8 cellular contexts compared by ENCODE assay signal in the genomic region with DNA sequence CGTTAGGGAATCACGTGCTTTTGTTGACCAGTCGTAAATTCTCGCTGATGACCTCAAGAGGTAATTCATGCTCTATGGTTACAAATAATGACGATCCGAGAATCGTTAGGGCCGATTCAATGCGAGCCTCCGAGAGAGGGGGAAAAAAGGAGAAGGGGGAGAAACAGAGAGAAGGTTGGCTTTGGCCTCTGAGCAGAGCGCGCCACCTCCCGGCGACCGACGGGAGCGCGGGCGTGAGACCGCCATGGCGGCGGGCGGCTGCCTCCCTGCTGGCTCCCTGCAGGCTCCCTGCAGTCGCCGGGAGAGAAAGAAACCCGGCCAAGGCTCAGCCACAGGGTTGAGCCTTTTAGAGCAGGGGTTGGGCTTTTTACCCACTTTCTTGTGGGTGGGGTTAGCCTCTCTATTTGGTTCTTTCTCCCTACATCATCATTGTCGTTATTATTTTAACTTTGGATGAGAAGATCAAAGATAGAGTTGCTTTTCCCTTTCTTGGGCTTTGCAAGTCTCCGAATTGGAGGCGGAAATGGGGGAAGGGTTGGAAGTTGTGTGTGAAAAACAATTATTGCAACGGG. TPM values are rescaled to one million over a fixed set of nuclear protein-coding genes. Genes with fewer than 3 reads are reported as not detected.
DNase-seq lines count a peak whose midpoint lies in the region; ATAC-seq and TF ChIP-seq lines count a peak whose summit lies in the region.

No MANE protein-coding gene starts in this region.

- H3K4me1 ChIP-seq in foreskin keratinocyte, result no peaks in the 10 kb centered on the region
- peaks cover 0 to 7% of the 10 kb centered on the region in 2 donors for H3K4me1 ChIP-seq in uterus

- ATAC-seq in foreskin keratinocyte (peak; percentile 46), HG02840 (IDR thresholded peaks at IDR 0.05; ENCODE audit: low FRiP score, unreplicated experiment) (no peak)

- peak; percentile 72 for DNase-seq in DMS79 (lab: John Stamatoyannopoulos, UW)
- peak; percentile 92 for DNase-seq in KBM-7
- peak; percentile 45 for DNase-seq in RPMI7951 (ENCODE audit: low read depth)
- peak; percentile 63 to 69 for DNase-seq in activated T-helper 1 cell treated with anti-CD3 and anti-CD28 coated beads, Interleukin-2, amount 50 U/mL, for 16 hours (ENCODE audit: low read depth in 1 of 2, low spot score in 1 of 2)
- DNase-seq in foreskin keratinocyte, result peak in 1 of 2 donors; percentile 31
- peak; percentile 94 for DNase-seq in posterior vena cava (ENCODE audit: low spot score)
- peak; percentile 61 to 88 for DNase-seq in uterus

- intact Hi-C loops in posterior vena cava (cut with DNase I) (loop anchor here (5.0 to 10.0 kb wide), 2 partner anchors 239 to 242 kb away; no protein-coding TSS in a partner anchor), uterus (cut with DNase I; ENCODE audit: low total_unique reads) (loop anchor here (10.0 kb wide), 1 partner anchor 249 kb away; no protein-coding TSS in a partner anchor)

- H3K36me3 ChIP-seq in uterus, result no peaks in the 10 kb centered on the region

- TF ChIP-seq CTCF in foreskin keratinocyte (conservative IDR thresholded peaks at IDR 0.05) (peak; percentile 95), uterus (IDR thresholded peaks at IDR 0.05) (peak; percentile 83 to 94 (median 92))

- H3K4me3 ChIP-seq in uterus, result peak overlapping the region in 1 of 2 donors; percentile 20

- H3K27ac ChIP-seq in foreskin keratinocyte (no peak overlapping the region), uterus (peak overlapping the region in 1 of 2 donors; percentile 26)

- in situ Hi-C loops in KBM-7 (cut with MboI; ENCODE audit: low pct_unique_long_range_greater_than_20kb, low sequenced_read_pairs), result no loop called here

- H3K9me3 ChIP-seq in uterus, result no peaks in the 10 kb centered on the region

- no peak for TF ChIP-seq POLR2A in uterus (IDR thresholded peaks at IDR 0.05)

- H3K27me3 ChIP-seq in foreskin keratinocyte, result peaks cover 100% of the 10 kb centered on the region
- peaks cover 9 to 60% of the 10 kb centered on the region in 2 donors for H3K27me3 ChIP-seq in uterus

RNA-seq across cellular contexts. Expression of gene HOXB5, which starts 0.3 kb away (rescaled TPM):
- total RNA-seq in RPMI7951 (2014; rRNA removed; shearing (Covaris generic)), result 0.10 and 0.24 TPM in 2 replicates
- not detected in 2 replicates for total RNA-seq in foreskin keratinocyte
- polyA plus RNA-seq in foreskin keratinocyte, result not detected in 2 replicates
- total RNA-seq in posterior vena cava, result 1 to 10 TPM; 1.1 to 2.8 TPM
- total RNA-seq in uterus, result 1 to 10 TPM in 1 of 4 donors, under 1 TPM in 2, not detected in 1; 0.55 to 2.5 (median 0.59) TPM

RNA-seq across cellular contexts. Expression of gene HOXB3, which starts 3.9 kb away (rescaled TPM):
- 3.2 and 7.9 TPM in 2 replicates for total RNA-seq in RPMI7951 (2014; rRNA removed; shearing (Covaris generic))
- total RNA-seq in foreskin keratinocyte (0.04 and 0.48 TPM in 2 replicates), posterior vena cava (10 to 100 TPM; 16.0 to 23.6 TPM), uterus (10 to 100 TPM; 10.6 to 30.0 (median 18.0) TPM)
- 0.02 and 0.09 TPM in 2 replicates for polyA plus RNA-seq in foreskin keratinocyte

RNA-seq across cellular contexts. Expression of gene HOXB6, which starts 10.9 kb away (rescaled TPM):
- 4.8 and 7.3 TPM in 2 replicates for total RNA-seq in RPMI7951 (2014; rRNA removed; shearing (Covaris generic))
- total RNA-seq in foreskin keratinocyte, result not detected in 2 replicates
- polyA plus RNA-seq in foreskin keratinocyte, result not detected in 2 replicates
- total RNA-seq in posterior vena cava, result 1 to 10 TPM; 3.9 to 6.7 TPM
- total RNA-seq in uterus, result 10 to 100 TPM in 1 of 4 donors, 1 to 10 TPM in 1, under 1 TPM in 1, not detected in 1; 0.88 to 18.2 (median 7.3) TPM

RNA-seq across cellular contexts. Expression of gene HOXB4, which starts 15.8 kb away (rescaled TPM):
- 1.6 and 1.7 TPM in 2 replicates for total RNA-seq in RPMI7951 (2014; rRNA removed; shearing (Covaris generic))
- total RNA-seq in foreskin keratinocyte (0.03 and 0.04 TPM in 2 replicates), posterior vena cava (1 to 10 TPM; 5.0 to 6.9 TPM), uterus (1 to 10 TPM in 2 of 4 donors, under 1 TPM in 1, not detected in 1; 0.88 to 6.9 (median 5.5) TPM)
- polyA plus RNA-seq in foreskin keratinocyte, result 0.03 and 0.04 TPM in 2 replicates

RNA-seq across cellular contexts. Expression of gene HOXB7, which starts 16.9 kb away (rescaled TPM):
- 24.9 and 26.1 TPM in 2 replicates for total RNA-seq in RPMI7951 (2014; rRNA removed; shearing (Covaris generic))
- total RNA-seq in foreskin keratinocyte (0.28 and 0.54 TPM in 2 replicates), posterior vena cava (10 to 100 TPM in 1 of 2 donors, 1 to 10 TPM in 1; 8.0 to 11.1 TPM), uterus (1 to 10 TPM in 3 of 4 donors, not detected in 1; 1.0 to 6.9 (median 3.5) TPM)
- 0.37 and 0.81 TPM in 2 replicates for polyA plus RNA-seq in foreskin keratinocyte
